In the genomic region with DNA sequence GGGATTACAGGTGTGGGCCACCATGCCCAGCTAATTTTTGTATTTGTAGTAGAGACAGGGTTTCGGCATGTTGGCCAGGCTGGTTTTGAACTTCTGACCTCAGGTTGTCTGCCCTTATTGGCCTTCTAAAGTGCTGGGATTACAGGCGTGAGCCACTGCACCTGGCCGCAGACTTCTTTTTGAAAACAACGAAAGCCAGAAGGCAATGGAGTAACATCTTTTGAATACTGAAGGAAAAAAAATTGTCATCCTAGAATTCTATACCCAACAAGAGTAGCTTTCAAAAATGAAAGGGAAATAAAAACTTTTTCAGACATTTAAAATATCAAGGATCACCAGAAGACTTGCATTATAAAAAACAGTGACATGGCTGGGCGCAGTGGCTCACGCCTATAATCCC, we compare ENCODE assay signal across 10 cellular contexts.
"Had no signal": no experiment of that assay in that cellular context is flagged by ENCODE, and none has a peak within 500 bp of the region (broad histone marks: within the 10 kb centered on the region; RNA-seq: fewer than 3 reads in every experiment).

No MANE protein-coding gene starts in this region.

- H3K9ac ChIP-seq: GM23248, KMS-11 had no signal

- DNase-seq: GM23248, GOT3, H7, IMR-90, Karpas-422, KBM-7 had no signal

- H3K36me3 ChIP-seq: HAP-1 had no signal

- H3K4me1 ChIP-seq: HAP-1 had no signal

- H3K4me3 ChIP-seq: GM23248, HAP-1 had no signal

- H2AFZ ChIP-seq: GM23248 had no signal

- H3K27ac ChIP-seq: GM23248, KMS-11 had no signal

- FAIRE-seq: HTR-8/SVneo had no signal

- H3K4me2 ChIP-seq: KMS-11 had no signal

- ATAC-seq: HCT116 had no signal

- H3K9me3 ChIP-seq: HAP-1 had no signal
